In genomic region chr4:64598068-64598467, GRCh38 we compare ENCODE assay signal across 19 cellular contexts.
"Had no signal": no experiment of that assay in that cellular context is flagged by ENCODE, and none has a peak within 500 bp of the region (broad histone marks: within the 10 kb centered on the region; RNA-seq: fewer than 3 reads in every experiment).

No MANE protein-coding gene starts in this region.

- DNase-seq: activated CD4-positive, alpha-beta T cell treated with anti-CD3 and anti-CD28 coated beads for 48 hours; activated CD4-positive, alpha-beta T cell treated with anti-CD3 and anti-CD28 coated beads, Interleukin-2, amount 50 U/mL, for 4 hours; activated CD8-positive, alpha-beta memory T cell treated with anti-CD3 and anti-CD28 coated beads, Interleukin-2, amount 50 U/mL, for 48 hours; activated CD8-positive, alpha-beta T cell treated with anti-CD3 and anti-CD28 coated beads, Interleukin-2, amount 10 ng/mL, durations not matched to agents 7 days and 5 days; activated naive CD4-positive, alpha-beta T cell treated with anti-CD3 and anti-CD28 coated beads, Interleukin-2, amount 50 U/mL, for 16 hours; activated naive CD8-positive, alpha-beta T cell treated with anti-CD3 and anti-CD28 coated beads, Interleukin-2, amount 10 ng/mL, durations not matched to agents 7 days and 5 days; activated T-cell treated with anti-CD3 and anti-CD28 coated beads, Interleukin-2, amount 50 U/mL, for 1 hour; aorta; IMR-90; KBM-7; NCI-H1048; NCI-H1930; NCI-H510A treated with DMSO at 0.1 percent for 48 hours; RPMI8226; SW 1271 had no signal

- ATAC-seq: activated CD4-positive, CD25-positive, alpha-beta regulatory T cell treated with anti-CD3 and anti-CD28 coated beads, Interleukin-2, amount 50 U/mL, for 24 hours; activated CD8-positive, alpha-beta T cell treated with anti-CD3 and anti-CD28 coated beads, Interleukin-2, amount 10 ng/mL, durations not matched to agents 7 days and 5 days; Panc1; Right ventricle myocardium inferior; SK-N-SH treated with all-trans-retinoic acid at 6 μM for 48 hours had no signal
